In genomic region chr20:44901972-44902371, GRCh38 we compare ENCODE assay signal across 1 cellular context.
TF ChIP-seq lines count a peak whose summit lies in the region.

No MANE protein-coding gene starts in this region.

TF ChIP-seq in WTC11, 78 proteins besides CTCF, POLR2A, EP300 and RAD21 (continued from another document):
- TF ChIP-seq ARID4B (CRISPR knock-in tag; IDR thresholded peaks at IDR 0.05; ENCODE audit: borderline replicate concordance) (no peak), MYBL2 (CRISPR knock-in tag; IDR thresholded peaks at IDR 0.05) (no peak), ELF4 (CRISPR knock-in tag; IDR thresholded peaks at IDR 0.05; ENCODE audit: low read depth) (no peak), PREB (CRISPR knock-in tag; IDR thresholded peaks at IDR 0.05; ENCODE audit: borderline replicate concordance) (no peak)
- TF ChIP-seq, protein P1, sequence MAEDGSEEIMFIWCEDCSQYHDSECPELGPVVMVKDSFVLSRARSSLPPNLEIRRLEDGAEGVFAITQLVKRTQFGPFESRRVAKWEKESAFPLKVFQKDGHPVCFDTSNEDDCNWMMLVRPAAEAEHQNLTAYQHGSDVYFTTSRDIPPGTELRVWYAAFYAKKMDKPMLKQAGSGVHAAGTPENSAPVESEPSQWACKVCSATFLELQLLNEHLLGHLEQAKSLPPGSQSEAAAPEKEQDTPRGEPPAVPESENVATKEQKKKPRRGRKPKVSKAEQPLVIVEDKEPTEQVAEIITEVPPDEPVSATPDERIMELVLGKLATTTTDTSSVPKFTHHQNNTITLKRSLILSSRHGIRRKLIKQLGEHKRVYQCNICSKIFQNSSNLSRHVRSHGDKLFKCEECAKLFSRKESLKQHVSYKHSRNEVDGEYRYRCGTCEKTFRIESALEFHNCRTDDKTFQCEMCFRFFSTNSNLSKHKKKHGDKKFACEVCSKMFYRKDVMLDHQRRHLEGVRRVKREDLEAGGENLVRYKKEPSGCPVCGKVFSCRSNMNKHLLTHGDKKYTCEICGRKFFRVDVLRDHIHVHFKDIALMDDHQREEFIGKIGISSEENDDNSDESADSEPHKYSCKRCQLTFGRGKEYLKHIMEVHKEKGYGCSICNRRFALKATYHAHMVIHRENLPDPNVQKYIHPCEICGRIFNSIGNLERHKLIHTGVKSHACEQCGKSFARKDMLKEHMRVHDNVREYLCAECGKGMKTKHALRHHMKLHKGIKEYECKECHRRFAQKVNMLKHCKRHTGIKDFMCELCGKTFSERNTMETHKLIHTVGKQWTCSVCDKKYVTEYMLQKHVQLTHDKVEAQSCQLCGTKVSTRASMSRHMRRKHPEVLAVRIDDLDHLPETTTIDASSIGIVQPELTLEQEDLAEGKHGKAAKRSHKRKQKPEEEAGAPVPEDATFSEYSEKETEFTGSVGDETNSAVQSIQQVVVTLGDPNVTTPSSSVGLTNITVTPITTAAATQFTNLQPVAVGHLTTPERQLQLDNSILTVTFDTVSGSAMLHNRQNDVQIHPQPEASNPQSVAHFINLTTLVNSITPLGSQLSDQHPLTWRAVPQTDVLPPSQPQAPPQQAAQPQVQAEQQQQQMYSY (CRISPR knock-in tag; IDR thresholded peaks at IDR 0.05) = no peak
